ENCODE assay signal across 8 cellular contexts in the genomic region with DNA sequence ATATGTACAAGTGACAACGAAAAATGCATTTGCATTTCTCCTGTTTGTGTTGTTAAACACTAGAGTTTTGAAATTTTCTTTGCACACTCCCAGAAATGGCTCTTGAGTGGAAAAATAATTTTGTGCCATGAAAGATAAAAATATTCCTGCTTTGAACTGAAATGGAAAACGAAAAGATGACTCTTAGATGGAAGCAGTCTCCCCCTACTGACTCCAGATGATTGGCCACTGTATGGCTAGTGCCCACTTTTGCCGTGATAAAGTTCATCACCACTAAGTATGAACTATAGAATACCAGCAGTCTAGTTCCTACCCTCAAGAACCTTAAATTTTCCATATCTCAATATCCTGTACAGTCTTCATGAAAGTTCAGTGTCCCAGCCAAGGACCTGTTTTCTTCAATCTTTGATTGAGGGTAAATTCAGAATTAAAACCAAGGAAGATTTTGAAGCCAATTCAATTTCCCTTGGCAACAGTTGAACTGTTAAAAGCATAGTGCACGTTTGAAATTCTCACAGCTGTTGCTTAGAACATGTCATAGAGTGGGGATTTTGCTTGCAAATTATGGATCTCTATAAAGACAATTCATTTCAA. TPM values are rescaled to one million over a fixed set of nuclear protein-coding genes. Genes with fewer than 3 reads are reported as not detected.
DNase-seq lines count a peak whose midpoint lies in the region; ATAC-seq and TF ChIP-seq lines count a peak whose summit lies in the region.

No MANE protein-coding gene starts in this region.

- peaks cover under 1% of the 10 kb centered on the region for H3K36me3 ChIP-seq in suprapubic skin

- peak overlapping the region; percentile 90 for H3K4me3 ChIP-seq in fibroblast of villous mesenchyme (ENCODE audit: low read depth, low read length)
- H3K4me3 ChIP-seq in suprapubic skin: peak overlapping the region; percentile 99

- H3K9me3 Mint-ChIP-seq in T-cell: no peaks in the 10 kb centered on the region

- POLR2A ChIA-PET in T-cell (lab: Charles Lee): no interaction called here

- no peak for TF ChIP-seq POLR2A in suprapubic skin (IDR thresholded peaks at IDR 0.05)

- DNase-seq in AG08395 (ENCODE audit: low spot score) (peak; percentile 53), GM13977 (ENCODE audit: low spot score) (no peak), T-cell (no peak), fibroblast of villous mesenchyme (ENCODE audit: low read depth) (peak; percentile 40), suprapubic skin (ENCODE audit: low spot score in 2 of 2) (no peak)

- ATAC-seq in T-cell (replicated peaks in 1 of 4) (no peak), GM21576 (IDR thresholded peaks at IDR 0.05; ENCODE audit: unreplicated experiment) (no peak), GM18498 (IDR thresholded peaks at IDR 0.05; ENCODE audit: unreplicated experiment) (no peak), GM21381 (IDR thresholded peaks at IDR 0.05; ENCODE audit: unreplicated experiment) (no peak)

- H3K27ac ChIP-seq in suprapubic skin: no peak overlapping the region

- WGBS in suprapubic skin: 30% methylated on average over 4 of the region's 4 CpGs

- no peaks in the 10 kb centered on the region for H3K27me3 ChIP-seq in suprapubic skin

- peaks cover 29 to 44% (median 33%) of the 10 kb centered on the region in 3 donors for H3K4me1 Mint-ChIP-seq in T-cell

- no peaks in the 10 kb centered on the region for H3K27me3 Mint-ChIP-seq in T-cell

- peak overlapping the region; percentile 44 to 99 (median 96) for H3K4me3 Mint-ChIP-seq in T-cell

- no peak overlapping the region for H3K27ac Mint-ChIP-seq in T-cell

- H3K9me3 ChIP-seq in suprapubic skin: no peaks in the 10 kb centered on the region

- TF ChIP-seq CTCF in GM13977 (IDR thresholded peaks at IDR 0.05; ENCODE audit: extremely low read depth, insufficient read depth, missing control alignments) (peak; percentile 40), fibroblast of villous mesenchyme (IDR thresholded peaks at IDR 0.05; ENCODE audit: insufficient read depth, low read depth, low read length) (peak; percentile 60), suprapubic skin (IDR thresholded peaks at IDR 0.05) (no peak)

- peaks cover 3% of the 10 kb centered on the region for H3K36me3 Mint-ChIP-seq in T-cell

- TF ChIP-seq EP300 in suprapubic skin (IDR thresholded peaks at IDR 0.05): no peak

- CTCF ChIA-PET in T-cell (lab: Charles Lee): interaction anchor here (0.5 to 0.9 kb wide), 3 partner anchors 156 to 1520 kb away, joined by 3 to 4 read pairs (median 3); no protein-coding TSS in a partner anchor

- in situ Hi-C loops in GM13977 (cut with MboI; ENCODE audit: low pct_unique_long_range_greater_than_20kb, low sequenced_read_pairs, unreplicated experiment): no loop called here

- H3K4me1 ChIP-seq in suprapubic skin: peaks cover 23% of the 10 kb centered on the region

RNA-seq across cellular contexts. Expression of gene PPP2R5E, which starts 1.6 kb away (rescaled TPM):
- total RNA-seq in T-cell (10 to 100 TPM; 35.5 to 45.1 (median 40.6) TPM), fibroblast of villous mesenchyme (21.9 and 32.4 TPM in 2 replicates), suprapubic skin (10 to 100 TPM; 16.8 to 23.7 (median 20.4) TPM)

Comparison
In these comparisons a context has a peak if more than half of its experiments do, and no peak if none do; other contexts are left out.
1. DNase-seq: peak in AG08395 (single experiment) and fibroblast of villous mesenchyme (single experiment); none in GM13977 (single experiment), T-cell (0 of 34) and suprapubic skin (0 of 2).
2. CTCF ChIP-seq: peak in GM13977 (single experiment) and fibroblast of villous mesenchyme (single experiment); none in suprapubic skin (0 of 2).